In genomic region chr1:12162459-12163137, GRCh38 we compare ENCODE assay signal across 8 cellular contexts. TPM values are rescaled to one million over a fixed set of nuclear protein-coding genes. Genes with fewer than 3 reads are reported as not detected.
DNase-seq lines count a peak whose midpoint lies in the region; FAIRE-seq and TF ChIP-seq lines count a peak whose summit lies in the region.
"Had no signal": no experiment of that assay in that cellular context is flagged by ENCODE, and none has a peak within 500 bp of the region (broad histone marks: within the 10 kb centered on the region; RNA-seq: fewer than 3 reads in every experiment).

No MANE protein-coding gene starts in this region.

- WGBS in esophagus muscularis mucosa, result 96% methylated on average over 5 of the region's 11 CpGs
- 85 to 90% (median 89%) methylated on average over 11 of the region's 11 CpGs for WGBS in small intestine, 3 donors

- no peak for FAIRE-seq in small intestine (lab: Jason Lieb, UNC)

- POLR2A ChIA-PET in PC-9 (lab: Charles Lee; ENCODE audit: unreplicated experiment), result no interaction called here

- DNase-seq in PC-9 (no peak), esophagus muscularis mucosa (ENCODE audit: extremely low spot score) (no peak), small intestine (no peak), NCI-H510A treated with DMSO at 0.1 percent for 48 hours (lab: John Stamatoyannopoulos, UW) (no peak), erythroblast (lab: John Stamatoyannopoulos, UW) (no peak), NCI-H510A (lab: John Stamatoyannopoulos, UW) (no peak)
- DNase-seq: NCI-H187 had no signal

- no TSS peak for BruUV-seq in PC-9 (replicated peaks; lab: Mats Ljungman, UMichigan)

- H3K27ac ChIP-seq in PC-9 (no peak overlapping the region), esophagus muscularis mucosa (replicated peaks in 1 of 4) (peak overlapping the region; percentile 47 to 74 (median 53)), small intestine (ENCODE audit: low read depth in 1 of 2, low read length in 1 of 2) (peak overlapping the region; percentile 63 to 81)

- H3K4me2 ChIP-seq in PC-9, result peak overlapping the region; percentile 33

- no peaks in the 10 kb centered on the region for H3K79me2 ChIP-seq in PC-9 (ENCODE audit: low read depth)

- TF ChIP-seq EP300 in esophagus muscularis mucosa (IDR thresholded peaks at IDR 0.05), result no peak

- CTCF ChIA-PET in PC-9 (lab: Charles Lee), result no interaction called here

- H3K4me3 ChIP-seq in GM12875 (ENCODE audit: low read depth, low read length) (peak overlapping the region; percentile 16), PC-9 (no peak overlapping the region), esophagus muscularis mucosa (no peak overlapping the region), small intestine (ENCODE audit: low read depth in 1 of 2, low read length in 2 of 2) (no peak overlapping the region)

- H3K9me3 ChIP-seq in PC-9 (ENCODE audit: insufficient read depth, low read depth), result no peaks in the 10 kb centered on the region
- no peaks in the 10 kb centered on the region for H3K9me3 ChIP-seq in esophagus muscularis mucosa
- H3K9me3 ChIP-seq in small intestine (ENCODE audit: control insufficient read depth, low read depth), result no peaks in the 10 kb centered on the region

- no peaks in the 10 kb centered on the region for H3K9me2 ChIP-seq in PC-9 (ENCODE audit: insufficient read depth)

- no peak for TF ChIP-seq POLR2A in esophagus muscularis mucosa (IDR thresholded peaks at IDR 0.05; ENCODE audit: low read depth)
- TF ChIP-seq POLR2A in erythroblast (IDR thresholded peaks at IDR 0.05; ENCODE audit: low read length), result no peak

- peaks cover 32% of the 10 kb centered on the region for H3F3A ChIP-seq in PC-9 (ENCODE audit: insufficient read depth, low read depth)

- H3K27me3 ChIP-seq in PC-9 (ENCODE audit: insufficient read depth, low read depth) (no peaks in the 10 kb centered on the region), esophagus muscularis mucosa (peaks cover 0 to 16% (median 3%) of the 10 kb centered on the region in 4 donors), small intestine (ENCODE audit: control insufficient read depth in 2 of 2, insufficient read depth in 2 of 2, low read length in 2 of 2) (no peaks in the 10 kb centered on the region)

- no peaks in the 10 kb centered on the region for H4K20me1 ChIP-seq in PC-9 (ENCODE audit: insufficient read depth)

- intact Hi-C loops in PC-9 (cut with micrococcal nuclease; ENCODE audit: unreplicated experiment), result loop anchor here (1.0 kb wide), 1 partner anchor 19 kb away; no protein-coding TSS in a partner anchor
- intact Hi-C loops in esophagus muscularis mucosa (cut with DNase I), result no loop called here

- TF ChIP-seq CTCF in GM12875 (IDR thresholded peaks at IDR 0.05; ENCODE audit: borderline replicate concordance, insufficient read depth, low read depth, low read length) (no peak), PC-9 (conservative IDR thresholded peaks at IDR 0.05) (no peak), esophagus muscularis mucosa (IDR thresholded peaks at IDR 0.05) (no peak)

- H2AFZ ChIP-seq in PC-9, result no peak overlapping the region

- H3K36me3 ChIP-seq in PC-9 (ENCODE audit: low read depth) (no peaks in the 10 kb centered on the region), esophagus muscularis mucosa (no peaks in the 10 kb centered on the region), small intestine (ENCODE audit: control insufficient read depth in 2 of 2, insufficient read depth in 2 of 2, low read length in 2 of 2) (no peaks in the 10 kb centered on the region)

- peaks cover 52% of the 10 kb centered on the region for H3K4me1 ChIP-seq in PC-9 (replicated peaks; ENCODE audit: insufficient read depth)
- H3K4me1 ChIP-seq in esophagus muscularis mucosa, result peaks cover 28 to 45% (median 35%) of the 10 kb centered on the region in 4 donors
- peaks cover 10 to 17% of the 10 kb centered on the region in 2 donors for H3K4me1 ChIP-seq in small intestine (ENCODE audit: control insufficient read depth in 2 of 2, insufficient read depth in 1 of 2, low read depth in 1 of 2, low read length in 1 of 2)

RNA-seq across cellular contexts. Expression of gene TNFRSF1B, which starts 4.2 kb away (rescaled TPM):
- 2.7 and 3.3 TPM in 2 replicates for total RNA-seq in PC-9 (2021)
- total RNA-seq in esophagus muscularis mucosa, result 10 to 100 TPM; 15.4 to 55.5 (median 32.4) TPM
- polyA plus RNA-seq in small intestine, result 10 to 100 TPM; 17.2 to 30.4 (median 20.0) TPM
